31 cellular contexts compared by ENCODE assay signal in genomic region chr19:30322641-30323320, GRCh38. TPM values are rescaled to one million over a fixed set of nuclear protein-coding genes. Genes with fewer than 3 reads are reported as not detected.
"Had no signal": no experiment of that assay in that cellular context is flagged by ENCODE, and none has a peak within 500 bp of the region (broad histone marks: within the 10 kb centered on the region; RNA-seq: fewer than 3 reads in every experiment).

No MANE protein-coding gene starts in this region.

- H3K4me2 ChIP-seq: smooth muscle cell had no signal

- H3K4me3 ChIP-seq: left ventricle myocardium inferior, lung, mucosa of descending colon, ovary, right atrium auricular region, right lobe of liver, smooth muscle cell, testis, thyroid gland, transverse colon, upper lobe of right lung had no signal

- DNase-seq: hypothalamus; immature natural killer cell; kidney; left colon; left ventricle myocardium inferior; mesendoderm; midbrain; mucosa of descending colon; naive thymus-derived CD4-positive, alpha-beta T cell; occipital lobe; ovary; stimulated activated CD4-positive, alpha-beta T cell treated with anti-CD3 and anti-CD28 coated beads, Interleukin-1b, Interleukin-23, amount 100 ng/mL, for 48 hours; stimulated activated CD4-positive, alpha-beta T cell treated with anti-CD3 and anti-CD28 coated beads, Interleukin-2, amount 100 ng/mL, for 48 hours; stimulated activated CD4-positive, alpha-beta T cell treated with anti-CD3 and anti-CD28 coated beads, Interleukin-4, amount 100 ng/mL, for 4 hours; stimulated activated CD8-positive, alpha-beta memory T cell treated with anti-CD3 and anti-CD28 coated beads, Interleukin-4, amount 100 ng/mL, for 48 hours; stimulated activated naive CD4-positive, alpha-beta T cell treated with Interleukin-2 at 50 U/mL for 16 hours; stimulated activated naive CD8-positive, alpha-beta T cell treated with anti-CD3 and anti-CD28 coated beads, Interleukin-15, amount 100 ng/mL, for 72 hours; testis; thyroid gland; transverse colon; upper lobe of right lung had no signal

- H3K27me3 ChIP-seq: neutrophil, ovary, right atrium auricular region, right lobe of liver, testis, thyroid gland, transverse colon, upper lobe of right lung had no signal

- H3K4me1 Mint-ChIP-seq: immature natural killer cell; naive thymus-derived CD4-positive, alpha-beta T cell; stimulated activated memory B cell treated with anti-CD40 and anti-IgM and Interleukin-4, amounts not matched to agents 10 μg/mL and 1 μg/mL and 100 μg/mL, for 72 hours; stimulated activated naive CD8-positive, alpha-beta T cell treated with anti-CD3 and anti-CD28 coated beads, Interleukin-15, amount 100 ng/mL, for 72 hours had no signal

- H3K27me3 Mint-ChIP-seq: stimulated activated memory B cell treated with anti-CD40 and anti-IgM and Interleukin-4, amounts not matched to agents 10 μg/mL and 1 μg/mL and 100 μg/mL, for 72 hours; stimulated activated naive CD8-positive, alpha-beta T cell treated with anti-CD3 and anti-CD28 coated beads, Interleukin-15, amount 100 ng/mL, for 72 hours had no signal

- ATAC-seq: left colon; mucosa of descending colon; naive thymus-derived CD4-positive, alpha-beta T cell; natural killer cell treated with Interleukin-12 subunit alpha and Interleukin-12 subunit beta and Interleukin-15 and Interleukin-18, amount 100 ng/mL, for 72 hours; right lobe of liver; stimulated activated memory B cell treated with anti-CD40 and anti-IgM and Interleukin-4, amounts not matched to agents 10 μg/mL and 1 μg/mL and 100 μg/mL, for 72 hours; stimulated activated naive CD8-positive, alpha-beta T cell treated with anti-CD3 and anti-CD28 coated beads, Interleukin-15, amount 100 ng/mL, for 72 hours; upper lobe of right lung had no signal

- H3K36me3 ChIP-seq: left ventricle myocardium inferior, neutrophil, ovary, right atrium auricular region, right lobe of liver, thyroid gland, transverse colon, upper lobe of right lung had no signal

- H3K9me3 Mint-ChIP-seq: immature natural killer cell; natural killer cell treated with Interleukin-12 subunit alpha and Interleukin-12 subunit beta and Interleukin-15 and Interleukin-18, amount 100 ng/mL, for 72 hours had no signal

- H3K27ac ChIP-seq: left ventricle myocardium inferior, neutrophil, ovary, right atrium auricular region, right lobe of liver, testis, thyroid gland, transverse colon, upper lobe of right lung had no signal

- H3K36me3 Mint-ChIP-seq: immature natural killer cell; naive thymus-derived CD4-positive, alpha-beta T cell; natural killer cell treated with Interleukin-12 subunit alpha and Interleukin-12 subunit beta and Interleukin-15 and Interleukin-18, amount 100 ng/mL, for 72 hours; stimulated activated memory B cell treated with anti-CD40 and anti-IgM and Interleukin-4, amounts not matched to agents 10 μg/mL and 1 μg/mL and 100 μg/mL, for 72 hours had no signal

- H3K4me1 ChIP-seq: right lobe of liver, testis, upper lobe of right lung had no signal

- H3K27ac Mint-ChIP-seq: immature natural killer cell; naive thymus-derived CD4-positive, alpha-beta T cell; natural killer cell treated with Interleukin-12 subunit alpha and Interleukin-12 subunit beta and Interleukin-15 and Interleukin-18, amount 100 ng/mL, for 72 hours; progenitor cell of endocrine pancreas; stimulated activated memory B cell treated with anti-CD40 and anti-IgM and Interleukin-4, amounts not matched to agents 10 μg/mL and 1 μg/mL and 100 μg/mL, for 72 hours had no signal

- H3K9me3 ChIP-seq: left ventricle myocardium inferior, mucosa of descending colon, neutrophil, ovary, right atrium auricular region, right lobe of liver, testis, thyroid gland, transverse colon, upper lobe of right lung had no signal

- H3K4me3 Mint-ChIP-seq: immature natural killer cell; naive thymus-derived CD4-positive, alpha-beta T cell; natural killer cell treated with Interleukin-12 subunit alpha and Interleukin-12 subunit beta and Interleukin-15 and Interleukin-18, amount 100 ng/mL, for 72 hours; stimulated activated memory B cell treated with anti-CD40 and anti-IgM and Interleukin-4, amounts not matched to agents 10 μg/mL and 1 μg/mL and 100 μg/mL, for 72 hours; stimulated activated naive CD8-positive, alpha-beta T cell treated with anti-CD3 and anti-CD28 coated beads, Interleukin-15, amount 100 ng/mL, for 72 hours had no signal

RNA-seq across cellular contexts. Expression of gene ZNF536, which starts 49.4 kb away (rescaled TPM):
- total RNA-seq: myocyte; naive thymus-derived CD4-positive, alpha-beta T cell; natural killer cell treated with Interleukin-12 subunit alpha and Interleukin-12 subunit beta and Interleukin-15 and Interleukin-18, amount 100 ng/mL, for 72 hours; pulmonary artery endothelial cell; smooth muscle cell had no signal
- polyA plus RNA-seq: immature natural killer cell; naive thymus-derived CD4-positive, alpha-beta T cell; smooth muscle cell had no signal
